Comparison of ENCODE assay signal across 8 cellular contexts in the genomic region with DNA sequence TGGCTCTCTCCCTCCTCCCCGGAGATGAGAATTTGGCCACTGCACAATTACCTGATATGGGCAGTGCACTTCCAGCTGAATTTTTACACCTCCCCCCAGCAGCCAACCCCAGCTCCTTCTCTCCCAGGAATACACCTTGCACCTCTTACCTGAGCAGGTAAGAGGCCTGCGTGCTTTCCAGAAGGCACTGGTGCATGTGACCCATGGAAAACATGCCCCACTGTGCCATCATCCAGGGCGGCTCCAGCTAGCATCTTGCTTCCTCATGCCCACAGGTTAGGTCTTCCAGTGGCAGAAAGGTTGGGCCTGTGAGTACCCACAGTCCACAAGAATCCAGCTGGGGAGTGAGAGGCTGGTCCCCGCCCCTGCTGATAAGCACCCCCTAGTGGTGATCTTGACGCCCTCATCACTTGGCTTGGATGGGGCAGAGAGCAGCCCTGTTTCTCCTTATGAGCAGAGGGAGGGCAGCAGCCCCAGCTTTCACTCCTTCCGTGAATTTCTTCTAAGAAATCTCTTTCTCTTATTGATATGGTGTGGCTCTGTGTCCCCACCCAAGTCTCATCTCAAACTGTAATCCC. TPM values are rescaled to one million over a fixed set of nuclear protein-coding genes. Genes with fewer than 3 reads are reported as not detected.
DNase-seq lines count a peak whose midpoint lies in the region; ATAC-seq and TF ChIP-seq lines count a peak whose summit lies in the region.

No MANE protein-coding gene starts in this region.

- TF ChIP-seq POLR2A in Peyer's patch (IDR thresholded peaks at IDR 0.05) = no peak

- no peak overlapping the region for H3K27ac ChIP-seq in C4-2B
- H3K27ac ChIP-seq in Peyer's patch = no peak overlapping the region
- no peak overlapping the region for H3K27ac ChIP-seq in caudate nucleus (ENCODE audit: low read depth, low read length)

- H3K9me3 Mint-ChIP-seq in activated naive CD4-positive, alpha-beta T cell treated with anti-CD3 and anti-CD28 coated beads for 36 hours = no peaks in the 10 kb centered on the region

- H3K27me3 ChIP-seq in Peyer's patch = no peaks in the 10 kb centered on the region

- CTCF ChIA-PET in activated naive CD4-positive, alpha-beta T cell treated with anti-CD3 and anti-CD28 coated beads for 36 hours (lab: Charles Lee) = interaction anchor here (0.5 to 2.0 kb wide), 10 partner anchors 10 to 345 kb away, joined by 3 to 6 read pairs (median 3); no protein-coding TSS in a partner anchor

- H3K36me3 Mint-ChIP-seq in activated naive CD4-positive, alpha-beta T cell treated with anti-CD3 and anti-CD28 coated beads for 36 hours (ENCODE audit: low read depth) = no peaks in the 10 kb centered on the region

- intact Hi-C loops in activated naive CD4-positive, alpha-beta T cell treated with anti-CD3 and anti-CD28 coated beads for 36 hours (cut with micrococcal nuclease) = loop anchor here (2.0 kb wide), 1 partner anchor 343 kb away; no protein-coding TSS in a partner anchor

- H3K36me3 ChIP-seq in Peyer's patch = no peaks in the 10 kb centered on the region

- peak in 2 of 3 donors; percentile 52 for DNase-seq in Peyer's patch
- peak; percentile 57 for DNase-seq in activated naive CD4-positive, alpha-beta T cell treated with anti-CD3 and anti-CD28 coated beads for 36 hours
- DNase-seq in lung microvascular endothelial cell (ENCODE audit: low read depth in 2 of 2) = peak; percentile 36 to 58
- no peak for DNase-seq in caudate nucleus (lab: John Stamatoyannopoulos, UW)
- no peak for DNase-seq in medulla oblongata (ENCODE audit: extremely low spot score)
- no peak for DNase-seq in NCI-H1417 (lab: John Stamatoyannopoulos, UW)

- H3K9me3 ChIP-seq in Peyer's patch = no peaks in the 10 kb centered on the region

- no peak overlapping the region for H3K4me3 ChIP-seq in Peyer's patch

- H3K4me1 Mint-ChIP-seq in activated naive CD4-positive, alpha-beta T cell treated with anti-CD3 and anti-CD28 coated beads for 36 hours (ENCODE audit: low read depth) = no peaks in the 10 kb centered on the region

- no peaks in the 10 kb centered on the region for H3K27me3 Mint-ChIP-seq in activated naive CD4-positive, alpha-beta T cell treated with anti-CD3 and anti-CD28 coated beads for 36 hours (ENCODE audit: low read depth)

- TF ChIP-seq CTCF in C4-2B (conservative IDR thresholded peaks at IDR 0.05) (peak; percentile 73), Peyer's patch (IDR thresholded peaks at IDR 0.05) (peak in 4 of 6 experiments; percentile 23 to 47 (median 39))

- H3K4me3 Mint-ChIP-seq in activated naive CD4-positive, alpha-beta T cell treated with anti-CD3 and anti-CD28 coated beads for 36 hours = no peak overlapping the region

- ATAC-seq in GM21423 (IDR thresholded peaks at IDR 0.05; ENCODE audit: unreplicated experiment) = peak; percentile 75

- H3K27ac Mint-ChIP-seq in activated naive CD4-positive, alpha-beta T cell treated with anti-CD3 and anti-CD28 coated beads for 36 hours = no peak overlapping the region

- no peaks in the 10 kb centered on the region for H3K4me1 ChIP-seq in Peyer's patch

RNA-seq across cellular contexts. Expression of a gene that starts 57.8 kb away (rescaled TPM):
- total RNA-seq in Peyer's patch = not detected
- total RNA-seq in activated naive CD4-positive, alpha-beta T cell treated with anti-CD3 and anti-CD28 coated beads for 36 hours = under 1 TPM in 1 of 2 experiments, not detected in 1; 0.50 TPM
- total RNA-seq in lung microvascular endothelial cell = under 0.01 TPM in 1 of 2 replicates, not detected in the other

Comparison
In these comparisons a context has a peak if more than half of its experiments do, and no peak if none do; other contexts are left out.
1. DNase-seq: peak in Peyer's patch (2 of 3), activated naive CD4-positive, alpha-beta T cell treated with anti-CD3 and anti-CD28 coated beads for 36 hours (single experiment) and lung microvascular endothelial cell (2 of 2); none in caudate nucleus (0 of 61), medulla oblongata (single experiment) and NCI-H1417 (0 of 3).